8 cellular contexts compared by ENCODE assay signal in the genomic region with DNA sequence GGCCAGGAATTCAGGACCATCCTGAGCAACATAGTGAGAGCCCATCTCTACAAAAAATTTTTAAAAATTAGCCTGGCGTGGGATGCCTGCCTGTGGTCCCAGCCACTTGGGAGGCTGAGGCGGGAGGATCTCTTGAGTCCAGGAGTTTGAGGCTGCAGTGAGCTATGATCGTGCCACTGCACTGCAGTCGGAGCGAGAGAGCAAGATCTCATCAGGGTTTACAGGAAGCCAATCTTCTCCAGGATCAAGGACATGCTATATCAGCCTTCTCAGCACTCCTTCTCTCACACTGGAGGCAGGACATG. TPM values are rescaled to one million over a fixed set of nuclear protein-coding genes. Genes with fewer than 3 reads are reported as not detected.
DNase-seq lines count a peak whose midpoint lies in the region; ATAC-seq and TF ChIP-seq lines count a peak whose summit lies in the region.

No MANE protein-coding gene starts in this region.

- peak overlapping the region; percentile 90 to 99 (median 96) for H3K4me3 Mint-ChIP-seq in CD4-positive, CD25-positive, alpha-beta regulatory T cell
- peak overlapping the region; percentile 90 for H3K4me3 Mint-ChIP-seq in dendritic cell treated with granulocyte-macrophage colony-stimulating factor and Interleukin-4, amounts not matched to agents 40 ng/mL and 50 ng/mL, for 4 days
- H3K4me3 Mint-ChIP-seq in neural progenitor cell: peak overlapping the region; percentile 81

- no peaks in the 10 kb centered on the region for H3K9me2 ChIP-seq in MM.1S (replicated peaks; ENCODE audit: insufficient read depth, low read length)

- TF ChIP-seq CTCF in MM.1S (IDR thresholded peaks at IDR 0.05; ENCODE audit: low read length) (no peak), neural progenitor cell (IDR thresholded peaks at IDR 0.05) (no peak)

- H2AFZ ChIP-seq in MM.1S (ENCODE audit: low read length) (peak overlapping the region; percentile 87), neural progenitor cell (replicated peaks) (peak overlapping the region; percentile 36)

- H3K79me2 ChIP-seq in MM.1S (ENCODE audit: low read length) (peaks cover 35% of the 10 kb centered on the region), neural progenitor cell (ENCODE audit: low read depth) (peaks cover 28% of the 10 kb centered on the region)

- ATAC-seq in CD4-positive, CD25-positive, alpha-beta regulatory T cell (ENCODE audit: low read depth in 2 of 2): no peak
- ATAC-seq in GM19455 (IDR thresholded peaks at IDR 0.05; ENCODE audit: unreplicated experiment): no peak

- no peaks in the 10 kb centered on the region for H3K36me3 ChIP-seq in CD4-positive, CD25-positive, alpha-beta regulatory T cell (ENCODE audit: control insufficient read depth, insufficient read depth, low read length)
- no peaks in the 10 kb centered on the region for H3K36me3 ChIP-seq in MM.1S (replicated peaks; ENCODE audit: insufficient read depth, low read length)
- no peaks in the 10 kb centered on the region for H3K36me3 ChIP-seq in neural progenitor cell

- H3K27me3 Mint-ChIP-seq in CD4-positive, CD25-positive, alpha-beta regulatory T cell: peaks cover 4% of the 10 kb centered on the region
- H3K27me3 Mint-ChIP-seq in dendritic cell treated with granulocyte-macrophage colony-stimulating factor and Interleukin-4, amounts not matched to agents 40 ng/mL and 50 ng/mL, for 4 days: no peaks in the 10 kb centered on the region
- H3K27me3 Mint-ChIP-seq in neural progenitor cell (ENCODE audit: insufficient read depth, low read depth): peaks cover 2% of the 10 kb centered on the region

- no peaks in the 10 kb centered on the region for H4K20me1 ChIP-seq in MM.1S (ENCODE audit: insufficient read depth, low read length)
- H4K20me1 ChIP-seq in neural progenitor cell (ENCODE audit: low read depth): peaks cover 19% of the 10 kb centered on the region

- peak overlapping the region in 2 of 3 donors; percentile 67 to 85 for H3K27ac Mint-ChIP-seq in CD4-positive, CD25-positive, alpha-beta regulatory T cell
- peak overlapping the region; percentile 83 for H3K27ac Mint-ChIP-seq in dendritic cell treated with granulocyte-macrophage colony-stimulating factor and Interleukin-4, amounts not matched to agents 40 ng/mL and 50 ng/mL, for 4 days
- H3K27ac Mint-ChIP-seq in neural progenitor cell: no peak overlapping the region

- intact Hi-C loops in dendritic cell treated with granulocyte-macrophage colony-stimulating factor and Interleukin-4, amounts not matched to agents 40 ng/mL and 50 ng/mL, for 4 days (cut with micrococcal nuclease): no loop called here

- no peaks in the 10 kb centered on the region for H3K9me3 Mint-ChIP-seq in CD4-positive, CD25-positive, alpha-beta regulatory T cell
- H3K9me3 Mint-ChIP-seq in dendritic cell treated with granulocyte-macrophage colony-stimulating factor and Interleukin-4, amounts not matched to agents 40 ng/mL and 50 ng/mL, for 4 days: no peaks in the 10 kb centered on the region
- no peaks in the 10 kb centered on the region for H3K9me3 Mint-ChIP-seq in neural progenitor cell

- no peaks in the 10 kb centered on the region for H3K9me3 ChIP-seq in CD4-positive, CD25-positive, alpha-beta regulatory T cell (ENCODE audit: control insufficient read depth in 2 of 2, low read length in 2 of 2)
- H3K9me3 ChIP-seq in MM.1S (replicated peaks; ENCODE audit: insufficient read depth, low read length): no peaks in the 10 kb centered on the region
- H3K9me3 ChIP-seq in neural progenitor cell (ENCODE audit: low read depth): no peaks in the 10 kb centered on the region

- peaks cover 57% of the 10 kb centered on the region for H3K4me1 ChIP-seq in CD4-positive, CD25-positive, alpha-beta regulatory T cell (ENCODE audit: control insufficient read depth, insufficient read depth, low read length, poor library complexity, severe bottlenecking)
- 0 out of 2 replicates have a peak, but pooled peaks cover 3% of the 10 kb centered on the region for H3K4me1 ChIP-seq in MM.1S (ENCODE audit: low read length)
- peaks cover 23% of the 10 kb centered on the region for H3K4me1 ChIP-seq in neural progenitor cell

- peaks cover 3% of the 10 kb centered on the region for H3K36me3 Mint-ChIP-seq in CD4-positive, CD25-positive, alpha-beta regulatory T cell
- peaks cover 13% of the 10 kb centered on the region for H3K36me3 Mint-ChIP-seq in dendritic cell treated with granulocyte-macrophage colony-stimulating factor and Interleukin-4, amounts not matched to agents 40 ng/mL and 50 ng/mL, for 4 days (ENCODE audit: low read depth)
- H3K36me3 Mint-ChIP-seq in neural progenitor cell: no peaks in the 10 kb centered on the region

- H3K4me3 ChIP-seq in CD4-positive, CD25-positive, alpha-beta regulatory T cell (ENCODE audit: low read depth, low read length): peak overlapping the region; percentile 68
- peak overlapping the region; percentile 52 for H3K4me3 ChIP-seq in MM.1S (ENCODE audit: low read length)
- H3K4me3 ChIP-seq in neural progenitor cell: peak overlapping the region; percentile 97

- peak in 1 of 3 donors; percentile 18 for DNase-seq in CD4-positive, CD25-positive, alpha-beta regulatory T cell
- DNase-seq in MM.1S (no peak), neural progenitor cell (ENCODE audit: low spot score) (no peak), KG1 (lab: John Stamatoyannopoulos, UW) (no peak), superior temporal gyrus (ENCODE audit: extremely low spot score) (no peak), DMS79 (lab: John Stamatoyannopoulos, UW) (no peak)

- peak overlapping the region; percentile 31; the same call in 1 of the 2 replicates for H3K9ac ChIP-seq in MM.1S (ENCODE audit: low read length)
- H3K9ac ChIP-seq in neural progenitor cell: no peak overlapping the region

- H3F3A ChIP-seq in MM.1S (ENCODE audit: insufficient read depth, low read length) (peaks cover 17% of the 10 kb centered on the region), neural progenitor cell (ENCODE audit: low read depth) (peaks cover 4% of the 10 kb centered on the region)

- H3K27ac ChIP-seq in CD4-positive, CD25-positive, alpha-beta regulatory T cell (ENCODE audit: insufficient read depth, low read length, poor library complexity, severe bottlenecking): no peak overlapping the region
- H3K27ac ChIP-seq in MM.1S (ENCODE audit: low read length) (no peak overlapping the region), neural progenitor cell (no peak overlapping the region)

- H3K4me2 ChIP-seq in MM.1S (ENCODE audit: low read depth, low read length) (peak overlapping the region; percentile 89), neural progenitor cell (peak overlapping the region; percentile 43)

- no peaks in the 10 kb centered on the region for H3K27me3 ChIP-seq in CD4-positive, CD25-positive, alpha-beta regulatory T cell (ENCODE audit: control insufficient read depth, insufficient read depth, low read length)
- no peaks in the 10 kb centered on the region for H3K27me3 ChIP-seq in MM.1S (replicated peaks; ENCODE audit: insufficient read depth, low read length)
- no peaks in the 10 kb centered on the region for H3K27me3 ChIP-seq in neural progenitor cell

- H3K4me1 Mint-ChIP-seq in CD4-positive, CD25-positive, alpha-beta regulatory T cell: peaks cover 15 to 64% (median 31%) of the 10 kb centered on the region in 4 donors
- peaks cover 50% of the 10 kb centered on the region for H3K4me1 Mint-ChIP-seq in dendritic cell treated with granulocyte-macrophage colony-stimulating factor and Interleukin-4, amounts not matched to agents 40 ng/mL and 50 ng/mL, for 4 days (ENCODE audit: low read depth)
- peaks cover 28% of the 10 kb centered on the region for H3K4me1 Mint-ChIP-seq in neural progenitor cell

RNA-seq across cellular contexts. Expression of a gene that starts 0.5 kb away (rescaled TPM):
- 5.9 TPM for total RNA-seq in CD4-positive, CD25-positive, alpha-beta regulatory T cell
- 10 to 100 TPM in 2 of 4 donors, 1 to 10 TPM in 2; 8.7 to 11.4 (median 10.2) TPM for polyA plus RNA-seq in CD4-positive, CD25-positive, alpha-beta regulatory T cell
- 2.0 and 4.7 TPM in 2 replicates for total RNA-seq in neural progenitor cell (ENCODE audit: low replicate concordance)

RNA-seq across cellular contexts. Expression of a gene that starts 2.0 kb away (rescaled TPM):
- total RNA-seq in CD4-positive, CD25-positive, alpha-beta regulatory T cell: 57.6 TPM
- polyA plus RNA-seq in CD4-positive, CD25-positive, alpha-beta regulatory T cell: 10 to 100 TPM; 13.7 to 24.0 (median 20.8) TPM
- total RNA-seq in neural progenitor cell (ENCODE audit: low replicate concordance): 15.3 and 18.0 TPM in 2 replicates
